In genomic region chr2:18750662-18751554, GRCh38 we compare ENCODE assay signal across 17 cellular contexts.
DNase-seq lines count a peak whose midpoint lies in the region; ATAC-seq, FAIRE-seq and TF ChIP-seq lines count a peak whose summit lies in the region.
"Had no signal": no experiment of that assay in that cellular context is flagged by ENCODE, and none has a peak within 500 bp of the region (broad histone marks: within the 10 kb centered on the region; RNA-seq: fewer than 3 reads in every experiment).

No MANE protein-coding gene starts in this region.

- no peaks in the 10 kb centered on the region for H3K9me3 Mint-ChIP-seq in activated T-helper 2 cell treated with anti-CD3 and anti-CD28 coated beads, Interferon-gamma antibody, Interleukin-2, Interleukin-4, amounts not matched to agents 10 μg/mL and 5 μg/mL and 100 μg/mL, durations not matched to agents 14 hours and 24 hours and 36 hours
- H3K9me3 Mint-ChIP-seq: naive thymus-derived CD4-positive, alpha-beta T cell; stimulated activated memory B cell treated with anti-CD40 and anti-IgM and Interleukin-4, amounts not matched to agents 10 μg/mL and 1 μg/mL and 100 μg/mL, for 72 hours had no signal

- TF ChIP-seq POLR2A in testis (IDR thresholded peaks at IDR 0.05), result no peak
- TF ChIP-seq POLR2A in GM12891 (IDR thresholded peaks at IDR 0.05; ENCODE audit: low read depth, low read length), result no peak

- intact Hi-C loops in testis (cut with DNase I; ENCODE audit: low total_unique reads), result no loop called here
- intact Hi-C loops in activated T-helper 2 cell treated with anti-CD3 and anti-CD28 coated beads, Interferon-gamma antibody, Interleukin-2, Interleukin-4, amounts not matched to agents 10 μg/mL and 5 μg/mL and 100 μg/mL, durations not matched to agents 14 hours and 24 hours and 36 hours (cut with micrococcal nuclease), result loop anchor here (1.0 to 5.0 kb wide), 3 partner anchors 229 to 1112 kb away; partner anchors contain the start of gene OSR1

- ATAC-seq in foreskin keratinocyte, result peak; percentile 46
- ATAC-seq: activated CD4-positive, CD25-positive, alpha-beta regulatory T cell treated with anti-CD3 and anti-CD28 coated beads, Interleukin-2, amount 50 U/mL, for 24 hours; naive thymus-derived CD4-positive, alpha-beta T cell; stimulated activated memory B cell treated with anti-CD40 and anti-IgM and Interleukin-4, amounts not matched to agents 10 μg/mL and 1 μg/mL and 100 μg/mL, for 72 hours had no signal

- H3K9ac ChIP-seq in adipocyte (ENCODE audit: low read length), result peak overlapping the region; percentile 4
- H3K9ac ChIP-seq: BLaER1 treated with 17β-estradiol and CSF1 and Interleukin-3, amounts not matched to agents 10 nM and 100 nM had no signal

- no peaks in the 10 kb centered on the region for H3K79me2 ChIP-seq in hepatocyte

- FAIRE-seq in GM12891 (lab: Jason Lieb, UNC), result no peak
- FAIRE-seq: colon, HTR-8/SVneo had no signal

- H2AFZ ChIP-seq in hepatocyte, result no peak overlapping the region

- TF ChIP-seq CTCF in foreskin keratinocyte (conservative IDR thresholded peaks at IDR 0.05), result no peak
- no peak for TF ChIP-seq CTCF in testis (IDR thresholded peaks at IDR 0.05)
- TF ChIP-seq CTCF in hepatocyte (IDR thresholded peaks at IDR 0.05; ENCODE audit: poor library complexity), result no peak

- no peak overlapping the region for H3K4me3 Mint-ChIP-seq in activated T-helper 2 cell treated with anti-CD3 and anti-CD28 coated beads, Interferon-gamma antibody, Interleukin-2, Interleukin-4, amounts not matched to agents 10 μg/mL and 5 μg/mL and 100 μg/mL, durations not matched to agents 14 hours and 24 hours and 36 hours (ENCODE audit: low read depth)
- H3K4me3 Mint-ChIP-seq: naive thymus-derived CD4-positive, alpha-beta T cell; stimulated activated memory B cell treated with anti-CD40 and anti-IgM and Interleukin-4, amounts not matched to agents 10 μg/mL and 1 μg/mL and 100 μg/mL, for 72 hours had no signal

- H3K36me3 Mint-ChIP-seq in activated T-helper 2 cell treated with anti-CD3 and anti-CD28 coated beads, Interferon-gamma antibody, Interleukin-2, Interleukin-4, amounts not matched to agents 10 μg/mL and 5 μg/mL and 100 μg/mL, durations not matched to agents 14 hours and 24 hours and 36 hours (ENCODE audit: low read depth), result no peaks in the 10 kb centered on the region
- H3K36me3 Mint-ChIP-seq: stimulated activated memory B cell treated with anti-CD40 and anti-IgM and Interleukin-4, amounts not matched to agents 10 μg/mL and 1 μg/mL and 100 μg/mL, for 72 hours had no signal

- H3K27ac Mint-ChIP-seq in activated T-helper 2 cell treated with anti-CD3 and anti-CD28 coated beads, Interferon-gamma antibody, Interleukin-2, Interleukin-4, amounts not matched to agents 10 μg/mL and 5 μg/mL and 100 μg/mL, durations not matched to agents 14 hours and 24 hours and 36 hours, result no peak overlapping the region
- H3K27ac Mint-ChIP-seq: naive thymus-derived CD4-positive, alpha-beta T cell; progenitor cell of endocrine pancreas; stimulated activated memory B cell treated with anti-CD40 and anti-IgM and Interleukin-4, amounts not matched to agents 10 μg/mL and 1 μg/mL and 100 μg/mL, for 72 hours had no signal

- H3K4me1 Mint-ChIP-seq in activated T-helper 2 cell treated with anti-CD3 and anti-CD28 coated beads, Interferon-gamma antibody, Interleukin-2, Interleukin-4, amounts not matched to agents 10 μg/mL and 5 μg/mL and 100 μg/mL, durations not matched to agents 14 hours and 24 hours and 36 hours (ENCODE audit: low read depth), result no peaks in the 10 kb centered on the region
- H3K4me1 Mint-ChIP-seq: naive thymus-derived CD4-positive, alpha-beta T cell; stimulated activated memory B cell treated with anti-CD40 and anti-IgM and Interleukin-4, amounts not matched to agents 10 μg/mL and 1 μg/mL and 100 μg/mL, for 72 hours had no signal

- no peaks in the 10 kb centered on the region for H3K9me2 ChIP-seq in hepatocyte (replicated peaks; ENCODE audit: insufficient read depth)

- no peak overlapping the region for H3K4me3 ChIP-seq in adipocyte (ENCODE audit: low read length)
- no peak overlapping the region for H3K4me3 ChIP-seq in testis
- no peak overlapping the region for H3K4me3 ChIP-seq in hepatocyte
- H3K4me3 ChIP-seq: BLaER1 treated with 17β-estradiol and CSF1 and Interleukin-3, amounts not matched to agents 10 nM and 100 nM; thyroid gland had no signal

- H3K9me3 ChIP-seq in adipocyte (ENCODE audit: control insufficient read depth, low read length) (no peaks in the 10 kb centered on the region), testis (no peaks in the 10 kb centered on the region), hepatocyte (ENCODE audit: low read depth) (no peaks in the 10 kb centered on the region)
- H3K9me3 ChIP-seq: BLaER1 treated with 17β-estradiol and CSF1 and Interleukin-3, amounts not matched to agents 10 nM and 100 nM; thyroid gland had no signal

- H3K27me3 ChIP-seq in adipocyte (replicated peaks; ENCODE audit: control insufficient read depth, insufficient read depth, low read length) (no peaks in the 10 kb centered on the region), foreskin keratinocyte (no peaks in the 10 kb centered on the region), testis (no peaks in the 10 kb centered on the region), hepatocyte (no peaks in the 10 kb centered on the region)
- H3K27me3 ChIP-seq: BLaER1 treated with 17β-estradiol and CSF1 and Interleukin-3, amounts not matched to agents 10 nM and 100 nM; thyroid gland had no signal

- no peak overlapping the region for H3K4me2 ChIP-seq in hepatocyte
- H3K4me2 ChIP-seq: BLaER1 treated with 17β-estradiol and CSF1 and Interleukin-3, amounts not matched to agents 10 nM and 100 nM had no signal

- peak; percentile 46 for DNase-seq in HCEC 1CT
- peak; percentile 68 for DNase-seq in adipocyte (ENCODE audit: low read depth)
- peak in 1 of 2 donors; percentile 18 for DNase-seq in foreskin keratinocyte
- DNase-seq in testis, result no peak
- no peak for DNase-seq in activated T-helper 2 cell treated with anti-CD3 and anti-CD28 coated beads, Interferon-gamma antibody, Interleukin-2, Interleukin-4, amounts not matched to agents 10 μg/mL and 5 μg/mL and 100 μg/mL, durations not matched to agents 14 hours and 24 hours and 36 hours (ENCODE audit: low spot score)
- DNase-seq in GM12891 (ENCODE audit: insufficient read length, low spot score), result no peak
- no peak for DNase-seq in hepatocyte (ENCODE audit: low spot score)
- DNase-seq: activated effector memory CD4-positive, alpha-beta T cell treated with anti-CD3 and anti-CD28 coated beads, Interleukin-2, amount 50 U/mL, for 16 hours; NCI-H1436 treated with DMSO at 0.1 percent for 48 hours had no signal

- H3K27ac ChIP-seq in foreskin keratinocyte (no peak overlapping the region), testis (peak overlapping the region; percentile 12 to 16), hepatocyte (no peak overlapping the region)
- H3K27ac ChIP-seq: BLaER1 treated with 17β-estradiol and CSF1 and Interleukin-3, amounts not matched to agents 10 nM and 100 nM; thyroid gland had no signal

- H3K4me1 ChIP-seq in adipocyte (ENCODE audit: control insufficient read depth, insufficient read depth, low read length), result peaks cover 25% of the 10 kb centered on the region
- no peaks in the 10 kb centered on the region for H3K4me1 ChIP-seq in foreskin keratinocyte
- H3K4me1 ChIP-seq in testis, result peaks cover 16% of the 10 kb centered on the region
- peaks cover 27% of the 10 kb centered on the region for H3K4me1 ChIP-seq in hepatocyte (ENCODE audit: insufficient read depth)
- H3K4me1 ChIP-seq: BLaER1 treated with 17β-estradiol and CSF1 and Interleukin-3, amounts not matched to agents 10 nM and 100 nM had no signal

- WGBS in testis, 2 donors, result 47 to 58% methylated on average over 6 of the region's 6 CpGs
- 53% methylated on average over 6 of the region's 6 CpGs for WGBS in hepatocyte (ENCODE audit: low lambda C conversion rate, missing lambda C conversion rate)

- H3K36me3 ChIP-seq in adipocyte (ENCODE audit: control insufficient read depth, insufficient read depth, low read length, severe bottlenecking) (no peaks in the 10 kb centered on the region), testis (ENCODE audit: low read depth, missing control alignments) (no peaks in the 10 kb centered on the region), hepatocyte (replicated peaks; ENCODE audit: insufficient read depth, low read depth) (no peaks in the 10 kb centered on the region)
- H3K36me3 ChIP-seq: BLaER1 treated with 17β-estradiol and CSF1 and Interleukin-3, amounts not matched to agents 10 nM and 100 nM; thyroid gland had no signal

- no peaks in the 10 kb centered on the region for H3K27me3 Mint-ChIP-seq in activated T-helper 2 cell treated with anti-CD3 and anti-CD28 coated beads, Interferon-gamma antibody, Interleukin-2, Interleukin-4, amounts not matched to agents 10 μg/mL and 5 μg/mL and 100 μg/mL, durations not matched to agents 14 hours and 24 hours and 36 hours (ENCODE audit: low read depth)
- H3K27me3 Mint-ChIP-seq: naive thymus-derived CD4-positive, alpha-beta T cell; progenitor cell of endocrine pancreas; stimulated activated memory B cell treated with anti-CD40 and anti-IgM and Interleukin-4, amounts not matched to agents 10 μg/mL and 1 μg/mL and 100 μg/mL, for 72 hours had no signal

- H4K20me1 ChIP-seq in hepatocyte (ENCODE audit: insufficient read depth, poor library complexity, severe bottlenecking), result no peaks in the 10 kb centered on the region
- H4K20me1 ChIP-seq: BLaER1 treated with 17β-estradiol and CSF1 and Interleukin-3, amounts not matched to agents 10 nM and 100 nM had no signal

TF ChIP-seq in GM12891, 5 proteins besides CTCF, POLR2A, EP300 and RAD21:
- no peak for TF ChIP-seq SPI1 (IDR thresholded peaks at IDR 0.05; ENCODE audit: low read depth, low read length)
- no peak for TF ChIP-seq POLR2AphosphoS5 (IDR thresholded peaks at IDR 0.05; ENCODE audit: low read depth, low read length)
- TF ChIP-seq POU2F2 (IDR thresholded peaks at IDR 0.05; ENCODE audit: low read depth, low read length), result no peak
- no peak for TF ChIP-seq PAX5 (IDR thresholded peaks at IDR 0.05; ENCODE audit: insufficient read depth, low read length, severe bottlenecking)
- no peak for TF ChIP-seq TAF1 (IDR thresholded peaks at IDR 0.05; ENCODE audit: low read depth, low read length)

Comparison
In these comparisons a context has a peak if more than half of its experiments do, and no peak if none do; other contexts are left out.
1. DNase-seq: peak in HCEC 1CT (single experiment) and adipocyte (single experiment); none in testis (single experiment), activated T-helper 2 cell treated with anti-CD3 and anti-CD28 coated beads, Interferon-gamma antibody, Interleukin-2, Interleukin-4, amounts not matched to agents 10 μg/mL and 5 μg/mL and 100 μg/mL, durations not matched to agents 14 hours and 24 hours and 36 hours (single experiment), GM12891 (single experiment) and hepatocyte (single experiment).
2. H3K27ac ChIP-seq: peak in testis (2 of 2); none in foreskin keratinocyte (single experiment) and hepatocyte (single experiment).